In genomic region chr13:100396771-100397170, GRCh38 we compare ENCODE assay signal across 1 cellular context.
TF ChIP-seq lines count a peak whose summit lies in the region.

No MANE protein-coding gene starts in this region.

TF ChIP-seq in GM23338, 12 proteins besides CTCF, POLR2A, EP300 and RAD21 (continued from another document):
- TF ChIP-seq ZNF462 (CRISPR knock-in tag; IDR thresholded peaks at IDR 0.05), result no peak
